In genomic region chr16:7132465-7132864, GRCh38 we compare ENCODE assay signal across 8 cellular contexts.
"Had no signal": no experiment of that assay in that cellular context is flagged by ENCODE, and none has a peak within 500 bp of the region (broad histone marks: within the 10 kb centered on the region; RNA-seq: fewer than 3 reads in every experiment).

No MANE protein-coding gene starts in this region.

- ATAC-seq: GM12878 had no signal

- H3K4me3 ChIP-seq: GM12878 had no signal

- DNase-seq: GDM1, GF-D8 had no signal

- FAIRE-seq: G401.6, GM12878, GM12891, GM12892, GM18507, GM19239 had no signal
